ENCODE assay signal across 14 cellular contexts in genomic region chr16:1377406-1378010, GRCh38. TPM values are rescaled to one million over a fixed set of nuclear protein-coding genes. Genes with fewer than 3 reads are reported as not detected.
DNase-seq lines count a peak whose midpoint lies in the region; ATAC-seq and TF ChIP-seq lines count a peak whose summit lies in the region.
"Had no signal": no experiment of that assay in that cellular context is flagged by ENCODE, and none has a peak within 500 bp of the region (broad histone marks: within the 10 kb centered on the region; RNA-seq: fewer than 3 reads in every experiment).

No MANE protein-coding gene starts in this region.

- H3K36me3 Mint-ChIP-seq in activated CD8-positive, alpha-beta memory T cell treated with anti-CD3 and anti-CD28 coated beads, Interleukin-2, amount 10 ng/mL, durations not matched to agents 7 days and 5 days, result no peaks in the 10 kb centered on the region
- H3K36me3 Mint-ChIP-seq in endodermal cell (ENCODE audit: low read depth), result peaks cover 31% of the 10 kb centered on the region
- H3K36me3 Mint-ChIP-seq in stimulated activated effector memory CD8-positive, alpha-beta T cell treated with anti-CD3 and anti-CD28 coated beads, Interleukin-12 subunit alpha, Interleukin-12 subunit beta, amount 100 ng/mL, for 72 hours, result peaks cover 53% of the 10 kb centered on the region

- H3K36me3 ChIP-seq in NT2/D1 (ENCODE audit: insufficient read depth, insufficient read length, low read length) (peaks cover 34% of the 10 kb centered on the region), endodermal cell (ENCODE audit: control insufficient read depth, insufficient read depth, low read length) (no peaks in the 10 kb centered on the region)

- H3K4me1 ChIP-seq in NT2/D1 (ENCODE audit: insufficient read depth, insufficient read length) (peaks cover 23% of the 10 kb centered on the region), endodermal cell (ENCODE audit: control insufficient read depth, insufficient read depth, low read length) (peaks cover 12% of the 10 kb centered on the region)

- peak overlapping the region; percentile 34 for H3K27ac Mint-ChIP-seq in activated CD8-positive, alpha-beta memory T cell treated with anti-CD3 and anti-CD28 coated beads, Interleukin-2, amount 10 ng/mL, durations not matched to agents 7 days and 5 days
- no peak overlapping the region for H3K27ac Mint-ChIP-seq in endodermal cell
- H3K27ac Mint-ChIP-seq in stimulated activated effector memory CD8-positive, alpha-beta T cell treated with anti-CD3 and anti-CD28 coated beads, Interleukin-12 subunit alpha, Interleukin-12 subunit beta, amount 100 ng/mL, for 72 hours, result peak overlapping the region; percentile 96

- 87 to 92% methylated on average over 5 to 10 of the region's 10 CpGs for WGBS in endodermal cell (ENCODE audit: insufficient coverage in 1 of 2, insufficient read length in 1 of 2), 2 experiments

- H3K9me3 ChIP-seq in NT2/D1 (ENCODE audit: insufficient read depth, low read length), result no peaks in the 10 kb centered on the region
- no peaks in the 10 kb centered on the region for H3K9me3 ChIP-seq in endodermal cell (ENCODE audit: control insufficient read depth, low read length)
- H3K9me3 ChIP-seq: mucosa of descending colon had no signal

- no peak for ATAC-seq in activated CD8-positive, alpha-beta memory T cell treated with anti-CD3 and anti-CD28 coated beads, Interleukin-2, amount 10 ng/mL, durations not matched to agents 7 days and 5 days
- ATAC-seq in stimulated activated effector memory CD8-positive, alpha-beta T cell treated with anti-CD3 and anti-CD28 coated beads, Interleukin-12 subunit alpha, Interleukin-12 subunit beta, amount 100 ng/mL, for 72 hours, result no peak
- ATAC-seq in HG02759 (IDR thresholded peaks at IDR 0.05; ENCODE audit: unreplicated experiment) (no peak), HG02981 (IDR thresholded peaks at IDR 0.05; ENCODE audit: unreplicated experiment) (no peak)
- ATAC-seq: mucosa of descending colon had no signal

- no peak overlapping the region for H3K27ac ChIP-seq in endodermal cell (ENCODE audit: low read depth, low read length)
- H3K27ac ChIP-seq: hepatocyte had no signal

- no peak for TF ChIP-seq CTCF in endodermal cell (conservative IDR thresholded peaks at IDR 0.05)

- H3K27me3 ChIP-seq in NT2/D1 (ENCODE audit: insufficient read depth, insufficient read length), result peaks cover 3% of the 10 kb centered on the region
- no peaks in the 10 kb centered on the region for H3K27me3 ChIP-seq in endodermal cell (ENCODE audit: control insufficient read depth, insufficient read depth, low read length, poor library complexity, severe bottlenecking)
- H3K27me3 ChIP-seq: hepatocyte had no signal

- H3K4me3 Mint-ChIP-seq in activated CD8-positive, alpha-beta memory T cell treated with anti-CD3 and anti-CD28 coated beads, Interleukin-2, amount 10 ng/mL, durations not matched to agents 7 days and 5 days, result peak overlapping the region; percentile 76
- peak overlapping the region; percentile 77 for H3K4me3 Mint-ChIP-seq in endodermal cell
- H3K4me3 Mint-ChIP-seq in stimulated activated effector memory CD8-positive, alpha-beta T cell treated with anti-CD3 and anti-CD28 coated beads, Interleukin-12 subunit alpha, Interleukin-12 subunit beta, amount 100 ng/mL, for 72 hours, result peak overlapping the region; percentile 82

- peaks cover 18% of the 10 kb centered on the region for H3K4me1 Mint-ChIP-seq in activated CD8-positive, alpha-beta memory T cell treated with anti-CD3 and anti-CD28 coated beads, Interleukin-2, amount 10 ng/mL, durations not matched to agents 7 days and 5 days
- peaks cover 16% of the 10 kb centered on the region for H3K4me1 Mint-ChIP-seq in endodermal cell
- H3K4me1 Mint-ChIP-seq in stimulated activated effector memory CD8-positive, alpha-beta T cell treated with anti-CD3 and anti-CD28 coated beads, Interleukin-12 subunit alpha, Interleukin-12 subunit beta, amount 100 ng/mL, for 72 hours, result peaks cover 22% of the 10 kb centered on the region

- H3K27me3 Mint-ChIP-seq in activated CD8-positive, alpha-beta memory T cell treated with anti-CD3 and anti-CD28 coated beads, Interleukin-2, amount 10 ng/mL, durations not matched to agents 7 days and 5 days, result no peaks in the 10 kb centered on the region
- no peaks in the 10 kb centered on the region for H3K27me3 Mint-ChIP-seq in endodermal cell (ENCODE audit: insufficient read depth)

- H3K9me3 Mint-ChIP-seq in activated CD8-positive, alpha-beta memory T cell treated with anti-CD3 and anti-CD28 coated beads, Interleukin-2, amount 10 ng/mL, durations not matched to agents 7 days and 5 days (ENCODE audit: low read depth), result no peaks in the 10 kb centered on the region
- H3K9me3 Mint-ChIP-seq in endodermal cell, result no peaks in the 10 kb centered on the region
- no peaks in the 10 kb centered on the region for H3K9me3 Mint-ChIP-seq in stimulated activated effector memory CD8-positive, alpha-beta T cell treated with anti-CD3 and anti-CD28 coated beads, Interleukin-12 subunit alpha, Interleukin-12 subunit beta, amount 100 ng/mL, for 72 hours

- no peak for DNase-seq in activated CD8-positive, alpha-beta memory T cell treated with anti-CD3 and anti-CD28 coated beads, Interleukin-2, amount 10 ng/mL, durations not matched to agents 7 days and 5 days
- no peak for DNase-seq in activated CD8-positive, alpha-beta memory T cell treated with anti-CD3 and anti-CD28 coated beads, Interleukin-2, amount 50 U/mL, for 4 hours
- DNase-seq in NT2/D1 (ENCODE audit: low read depth, low spot score), result no peak
- no peak for DNase-seq in endodermal cell
- no peak for DNase-seq in stimulated activated effector memory CD8-positive, alpha-beta T cell treated with anti-CD3 and anti-CD28 coated beads, Interleukin-12 subunit alpha, Interleukin-12 subunit beta, amount 100 ng/mL, for 72 hours (ENCODE audit: low spot score in 2 of 2)
- no peak for DNase-seq in stimulated activated naive CD4-positive, alpha-beta T cell (lab: John Stamatoyannopoulos, UW)
- DNase-seq: activated CD4-positive, alpha-beta T cell treated with anti-CD3 and anti-CD28 coated beads for 4 hours; GDM1; mucosa of descending colon; NCI-H446; SHP77 treated with DMSO at 0.1 percent for 48 hours had no signal

- H3K9ac ChIP-seq in NT2/D1 (ENCODE audit: insufficient read length, low read depth), result peak overlapping the region; percentile 97
- H3K9ac ChIP-seq in endodermal cell (ENCODE audit: extremely low read depth, low read length, poor library complexity, severe bottlenecking), result no peak overlapping the region

- CTCF ChIA-PET in activated CD8-positive, alpha-beta memory T cell treated with anti-CD3 and anti-CD28 coated beads, Interleukin-2, amount 10 ng/mL, durations not matched to agents 7 days and 5 days (lab: Charles Lee), result interaction anchor here (1.6 to 2.2 kb wide), 2 partner anchors 8 to 14 kb away, joined by 10 to 11 read pairs; no protein-coding TSS in a partner anchor

- H3K4me3 ChIP-seq in NT2/D1 (ENCODE audit: insufficient read length, low read depth), result peak overlapping the region; percentile 85
- peak overlapping the region; percentile 84 for H3K4me3 ChIP-seq in endodermal cell (ENCODE audit: low read length)
- H3K4me3 ChIP-seq: hepatocyte, mucosa of descending colon had no signal

RNA-seq across cellular contexts. Expression of gene GNPTG, which starts 25.8 kb away (rescaled TPM):
- 10 to 100 TPM; 29.3 to 33.0 TPM for total RNA-seq in activated CD8-positive, alpha-beta memory T cell treated with anti-CD3 and anti-CD28 coated beads, Interleukin-2, amount 10 ng/mL, durations not matched to agents 7 days and 5 days
- 10 to 100 TPM; 34.0 to 38.4 TPM for total RNA-seq in endodermal cell
- 22.5 TPM for polyA plus RNA-seq in endodermal cell (2013, experiment 1 of 2)
- 22.2 TPM for polyA plus RNA-seq in endodermal cell (2013, experiment 2 of 2)

RNA-seq across cellular contexts. Expression of gene TSR3, which starts 25.8 kb away (rescaled TPM):
- 10 to 100 TPM; 52.9 to 57.8 TPM for total RNA-seq in activated CD8-positive, alpha-beta memory T cell treated with anti-CD3 and anti-CD28 coated beads, Interleukin-2, amount 10 ng/mL, durations not matched to agents 7 days and 5 days
- 10 to 100 TPM; 64.9 to 67.4 TPM for total RNA-seq in endodermal cell
- polyA plus RNA-seq in endodermal cell (2013, experiment 1 of 2), result 47.0 TPM
- 44.1 TPM for polyA plus RNA-seq in endodermal cell (2013, experiment 2 of 2)

RNA-seq across cellular contexts. Expression of gene UNKL, which starts 37.0 kb away (rescaled TPM):
- total RNA-seq in activated CD8-positive, alpha-beta memory T cell treated with anti-CD3 and anti-CD28 coated beads, Interleukin-2, amount 10 ng/mL, durations not matched to agents 7 days and 5 days, result 10 to 100 TPM; 30.1 to 43.0 TPM
- total RNA-seq in endodermal cell, result 10 to 100 TPM; 46.4 to 48.3 TPM
- 17.5 TPM for polyA plus RNA-seq in endodermal cell (2013, experiment 1 of 2)
- 19.7 TPM for polyA plus RNA-seq in endodermal cell (2013, experiment 2 of 2)

RNA-seq across cellular contexts. Expression of gene UQCC4, which starts 43.0 kb away (rescaled TPM):
- 10 to 100 TPM; 15.7 to 18.5 TPM for total RNA-seq in activated CD8-positive, alpha-beta memory T cell treated with anti-CD3 and anti-CD28 coated beads, Interleukin-2, amount 10 ng/mL, durations not matched to agents 7 days and 5 days
- 10 to 100 TPM in 1 of 2 donors, 1 to 10 TPM in 1; 9.2 to 10.9 TPM for total RNA-seq in endodermal cell
- polyA plus RNA-seq in endodermal cell (2013, experiment 1 of 2), result 17.1 TPM
- polyA plus RNA-seq in endodermal cell (2013, experiment 2 of 2), result 13.9 TPM

RNA-seq across cellular contexts. Expression of gene BAIAP3, which starts 44.1 kb away (rescaled TPM):
- total RNA-seq in activated CD8-positive, alpha-beta memory T cell treated with anti-CD3 and anti-CD28 coated beads, Interleukin-2, amount 10 ng/mL, durations not matched to agents 7 days and 5 days, result under 1 TPM; 0.45 to 0.53 TPM
- total RNA-seq in endodermal cell, result 10 to 100 TPM; 25.0 to 43.5 TPM
- polyA plus RNA-seq in endodermal cell (2013, experiment 1 of 2), result 21.8 TPM
- polyA plus RNA-seq in endodermal cell (2013, experiment 2 of 2), result 19.6 TPM
